In genomic region chr6:165245287-165245686, GRCh38 we compare ENCODE assay signal across 10 cellular contexts.
DNase-seq lines count a peak whose midpoint lies in the region; ATAC-seq lines count a peak whose summit lies in the region.
"Had no signal": no experiment of that assay in that cellular context is flagged by ENCODE, and none has a peak within 500 bp of the region (broad histone marks: within the 10 kb centered on the region; RNA-seq: fewer than 3 reads in every experiment).

No MANE protein-coding gene starts in this region.

- DNase-seq in SIG-M5 treated with dmso at 0.1 percent for 504 hours (lab: John Stamatoyannopoulos, UW; ENCODE audit: unreplicated experiment) (peak; percentile 1), SIG-M5 (lab: John Stamatoyannopoulos, UW) (no peak), RPMI7951 (ENCODE audit: low read depth) (peak; percentile 17), globus pallidus (ENCODE audit: low spot score) (peak; percentile 57), superior temporal gyrus (ENCODE audit: extremely low spot score) (peak; percentile 76), COR-L47 (lab: John Stamatoyannopoulos, UW) (no peak)
- DNase-seq: aorta; CD4-positive, CD25-positive, alpha-beta regulatory T cell had no signal

- ATAC-seq in GM21825 (IDR thresholded peaks at IDR 0.05; ENCODE audit: unreplicated experiment) = no peak
- no peak for ATAC-seq in GM21381 (IDR thresholded peaks at IDR 0.05; ENCODE audit: unreplicated experiment)

Comparison
In these comparisons a context has a peak if more than half of its experiments do, and no peak if none do; other contexts are left out.
1. DNase-seq: peak in SIG-M5 treated with dmso at 0.1 percent for 504 hours (single experiment), RPMI7951 (single experiment), globus pallidus (single experiment) and superior temporal gyrus (single experiment); none in SIG-M5 (single experiment) and COR-L47 (single experiment).